ENCODE assay signal across 1 cellular context in genomic region chr10:8042032-8042863, GRCh38.
TF ChIP-seq lines count a peak whose summit lies in the region.

No MANE protein-coding gene starts in this region.

TF ChIP-seq in endothelial cell of umbilical vein, 7 proteins besides CTCF, POLR2A, EP300 and RAD21:
- TF ChIP-seq MYC (IDR thresholded peaks at IDR 0.05; ENCODE audit: low read depth, low read length) (no peak), MAX (IDR thresholded peaks at IDR 0.05; ENCODE audit: insufficient read depth, insufficient read length) (no peak), POLR2AphosphoS5 (IDR thresholded peaks at IDR 0.05; ENCODE audit: insufficient read depth, low read depth, low read length) (no peak), GATA2 (IDR thresholded peaks at IDR 0.05; ENCODE audit: insufficient read depth, insufficient read length, low read depth, low read length) (no peak), FOS (IDR thresholded peaks at IDR 0.05; ENCODE audit: borderline replicate concordance, insufficient read depth, low read length) (no peak), JUN (IDR thresholded peaks at IDR 0.05; ENCODE audit: borderline replicate concordance, insufficient read depth, insufficient read length, low read depth) (no peak), EZH2 (IDR thresholded peaks at IDR 0.05; ENCODE audit: borderline replicate concordance, low read depth, low read length, severe bottlenecking) (no peak)
